ENCODE assay signal across 24 cellular contexts in the genomic region with DNA sequence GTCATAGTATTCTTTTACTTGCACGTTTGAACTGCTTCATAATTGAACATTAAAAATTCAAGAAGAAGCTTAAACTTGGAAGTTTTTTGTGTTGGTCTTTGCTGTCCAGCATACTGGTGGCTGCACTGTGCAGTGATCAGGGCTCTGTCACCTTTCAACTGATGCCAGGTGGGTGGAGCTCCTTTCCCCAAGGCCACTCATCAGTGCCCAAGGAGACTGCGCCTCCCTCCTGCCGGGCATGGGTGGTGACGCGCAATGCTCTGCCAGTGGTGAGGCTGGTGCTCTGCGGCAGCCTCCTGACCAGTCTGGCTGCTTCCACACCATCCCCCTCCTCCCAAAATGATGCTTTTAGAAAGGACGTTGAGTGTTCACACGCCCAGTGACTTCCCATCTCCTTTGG. TPM values are rescaled to one million over a fixed set of nuclear protein-coding genes. Genes with fewer than 3 reads are reported as not detected.
"Had no signal": no experiment of that assay in that cellular context is flagged by ENCODE, and none has a peak within 500 bp of the region (broad histone marks: within the 10 kb centered on the region; RNA-seq: fewer than 3 reads in every experiment).

No MANE protein-coding gene starts in this region.

- H3K36me3 ChIP-seq: SJSA1 had no signal

- ATAC-seq: K562 had no signal

- H3K4me1 ChIP-seq: SJSA1 had no signal

- DNase-seq: IMR-90, Kasumi-1, MM.1S, NCI-H1092 treated with DMSO at 0.1 percent for 48 hours, NCI-H1436, NCI-H187, NCI-H2029, NCI-H2081 treated with DMSO at 0.1 percent for 48 hours, NCI-H2171, NCI-H226, NCI-H446, NCI-H510A, NCI-H524 treated with DMSO at 0.1 percent for 48 hours, NCI-H82, Right ventricle myocardium superior, RPMI8226, SIG-M5, SW 1271, T-helper 1 cell had no signal

- H3K4me2 ChIP-seq: KMS-11 had no signal

- H3K9me3 ChIP-seq: SJSA1 had no signal

- H3K27ac ChIP-seq: HL-60, KMS-11, SJSA1, SK-N-MC had no signal

- H3K9ac ChIP-seq: KMS-11 had no signal

- H3K4me3 ChIP-seq: K562, SJSA1, SK-N-MC had no signal

- H3K27me3 ChIP-seq: SJSA1 had no signal

RNA-seq across cellular contexts. Expression of a gene that starts 16.0 kb away (rescaled TPM):
- total RNA-seq: IMR-90, K562 had no signal
- polyA plus RNA-seq: IMR-90 had no signal
